ENCODE assay signal across 1 cellular context in genomic region chr9:100598641-100599145, GRCh38.
TF ChIP-seq lines count a peak whose summit lies in the region.

No MANE protein-coding gene starts in this region.

TF ChIP-seq in K562, 482 proteins besides CTCF, POLR2A, EP300 and RAD21 (continued from another document and continues in another):
- TF ChIP-seq ZBTB40 (IDR thresholded peaks at IDR 0.05) (no peak), ZBTB40 (CRISPR knock-in tag; IDR thresholded peaks at IDR 0.05) (no peak), E4F1 (CRISPR knock-in tag; IDR thresholded peaks at IDR 0.05; ENCODE audit: borderline replicate concordance) (no peak), HDAC1 (IDR thresholded peaks at IDR 0.05) (no peak), YY1 (IDR thresholded peaks at IDR 0.05; ENCODE audit: borderline replicate concordance in 1 of 3, control insufficient read depth in 1 of 3, extremely low read depth in 1 of 3, insufficient read depth in 3 of 3, insufficient read length in 1 of 3, insufficient replicate concordance in 2 of 3, low read depth in 1 of 3, low read length in 2 of 3) (peak in 1 of 3 experiments; percentile 12), SRSF7 (optimal IDR thresholded peaks at IDR 0.05; ENCODE audit: low read depth, low read length) (no peak), AFF1 (IDR thresholded peaks at IDR 0.05; ENCODE audit: low read depth in 1 of 2, partially characterized antibody in 2 of 2) (no peak), RBFOX2 (IDR thresholded peaks at IDR 0.05; ENCODE audit: low read depth, low read length) (peak; percentile 73), FIP1L1 (IDR thresholded peaks at IDR 0.05; ENCODE audit: low read depth, low read length, poor library complexity, severe bottlenecking) (no peak), ZBTB17 (CRISPR knock-in tag; IDR thresholded peaks at IDR 0.05) (no peak), KAT2B (IDR thresholded peaks at IDR 0.05; ENCODE audit: low read depth, low read length) (no peak), ARID1B (IDR thresholded peaks at IDR 0.05) (no peak), HDAC3 (IDR thresholded peaks at IDR 0.05; ENCODE audit: borderline replicate concordance, partially characterized antibody) (peak; percentile 100), TAF9B (IDR thresholded peaks at IDR 0.05; ENCODE audit: partially characterized antibody) (no peak), PCBP1 (IDR thresholded peaks at IDR 0.05; ENCODE audit: low read depth, low read length, poor library complexity, severe bottlenecking) (no peak), E2F4 (CRISPR knock-in tag; IDR thresholded peaks at IDR 0.05; ENCODE audit: low read depth) (no peak), HOMEZ (CRISPR knock-in tag; IDR thresholded peaks at IDR 0.05) (no peak), ZNF165 (CRISPR knock-in tag; IDR thresholded peaks at IDR 0.05; ENCODE audit: borderline replicate concordance) (no peak), PHF8 (IDR thresholded peaks at IDR 0.05; ENCODE audit: borderline replicate concordance, low read length) (peak; percentile 31; the same call in 1 of the 2 replicates), VEZF1 (CRISPR knock-in tag; IDR thresholded peaks at IDR 0.05) (no peak), XRCC5 (IDR thresholded peaks at IDR 0.05; ENCODE audit: low read depth, low read length) (no peak), SIN3A (IDR thresholded peaks at IDR 0.05; ENCODE audit: borderline replicate concordance in 2 of 2, control insufficient read depth in 1 of 2, low read depth in 2 of 2, low read length in 2 of 2) (0 out of 4 replicates have a peak, but pooled peaks of 1 of the 2 experiments have one; percentile 25), ZSCAN32 (CRISPR knock-in tag; IDR thresholded peaks at IDR 0.05) (no peak), PHB2 (IDR thresholded peaks at IDR 0.05; ENCODE audit: low read depth) (no peak), FOXJ2 (tag; IDR thresholded peaks at IDR 0.05) (peak; percentile 62; the same call in 1 of the 2 replicates), L3MBTL2 (IDR thresholded peaks at IDR 0.05) (peak; percentile 48; the same call in 1 of the 2 replicates), BCL6 (CRISPR knock-in tag; IDR thresholded peaks at IDR 0.05) (no peak), ZNF398 (CRISPR knock-in tag; IDR thresholded peaks at IDR 0.05) (no peak), CREB3 (tag; conservative IDR thresholded peaks at IDR 0.05; ENCODE audit: low read depth) (no peak), IRF9 (tag; IDR thresholded peaks at IDR 0.05) (no peak), SRF (CRISPR knock-in tag; IDR thresholded peaks at IDR 0.05) (no peak), KLF6 (CRISPR knock-in tag; IDR thresholded peaks at IDR 0.05; ENCODE audit: borderline replicate concordance) (no peak)
